Comparison of ENCODE assay signal across 8 cellular contexts in genomic region chr11:129331871-129332274, GRCh38. TPM values are rescaled to one million over a fixed set of nuclear protein-coding genes. Genes with fewer than 3 reads are reported as not detected.
DNase-seq lines count a peak whose midpoint lies in the region; ATAC-seq and FAIRE-seq lines count a peak whose summit lies in the region.

No MANE protein-coding gene starts in this region.

- DNase-seq in A172 (ENCODE audit: low spot score) (peak; percentile 55), GM18507 (ENCODE audit: extremely low spot score, insufficient read length, low read depth) (peak; percentile 37), NCI-H2196 treated with DMSO at 0.1 percent for 48 hours (lab: John Stamatoyannopoulos, UW; ENCODE audit: unreplicated experiment) (peak; percentile 84), kidney glomerular epithelial cell (lab: John Stamatoyannopoulos, UW) (peak; percentile 22)
- DNase-seq in activated CD4-positive, CD25-positive, alpha-beta regulatory T cell (lab: John Stamatoyannopoulos, UW) = peak; percentile 5 to 47 (median 8)
- peak; percentile 29 for DNase-seq in central memory CD4-positive, alpha-beta T cell
- peak; percentile 68 for DNase-seq in stimulated activated CD4-positive, alpha-beta T cell treated with anti-CD3 and anti-CD28 coated beads, Interleukin-1b, Interleukin-23, amount 100 ng/mL, for 48 hours

- FAIRE-seq in GM18507 (lab: Jason Lieb, UNC) = peak; percentile 79

- peak; percentile 83 for ATAC-seq in HG03064 (IDR thresholded peaks at IDR 0.05; ENCODE audit: low read depth, unreplicated experiment)

RNA-seq across cellular contexts. Expression of gene BARX2, which starts 43.8 kb away (rescaled TPM):
- total RNA-seq in A172 (2014; rRNA removed; shearing (Covaris generic)) = not detected in 2 replicates

Comparison
In these comparisons a context has a peak if more than half of its experiments do, and no peak if none do; other contexts are left out.
1. Peak in every context shown above with its lines: DNase-seq and ATAC-seq.
2. DNase-seq: peak in every context shown above with its lines; median percentile 84 in NCI-H2196 treated with DMSO at 0.1 percent for 48 hours; 68 in stimulated activated CD4-positive, alpha-beta T cell treated with anti-CD3 and anti-CD28 coated beads, Interleukin-1b, Interleukin-23, amount 100 ng/mL, for 48 hours; 55 in A172; 37 in GM18507; 29 in central memory CD4-positive, alpha-beta T cell; 22 in kidney glomerular epithelial cell; 8 in activated CD4-positive, CD25-positive, alpha-beta regulatory T cell.